14 cellular contexts compared by ENCODE assay signal in genomic region chr16:15770512-15770911, GRCh38.
DNase-seq lines count a peak whose midpoint lies in the region; ATAC-seq, FAIRE-seq and TF ChIP-seq lines count a peak whose summit lies in the region.
"Had no signal": no experiment of that assay in that cellular context is flagged by ENCODE, and none has a peak within 500 bp of the region (broad histone marks: within the 10 kb centered on the region; RNA-seq: fewer than 3 reads in every experiment).

No MANE protein-coding gene starts in this region.

- no peaks in the 10 kb centered on the region for H3K9me2 ChIP-seq in MM.1S (replicated peaks; ENCODE audit: insufficient read depth, low read length)

- no peak for ATAC-seq in HG03108 (IDR thresholded peaks at IDR 0.05; ENCODE audit: unreplicated experiment)

- H3K79me2 ChIP-seq in MM.1S (ENCODE audit: low read length): no peaks in the 10 kb centered on the region

- FAIRE-seq in GM19239 (lab: Jason Lieb, UNC): no peak

- H3K27me3 ChIP-seq in stomach smooth muscle (ENCODE audit: control insufficient read depth in 1 of 2, insufficient read depth in 2 of 2, low read length in 2 of 2) (no peaks in the 10 kb centered on the region), MM.1S (replicated peaks; ENCODE audit: insufficient read depth, low read length) (no peaks in the 10 kb centered on the region)

- H3K4me3 ChIP-seq in fibroblast of the aortic adventitia (ENCODE audit: low read depth, low read length) (peak overlapping the region; percentile 26), stomach smooth muscle (ENCODE audit: low read length in 2 of 2) (no peak overlapping the region), MM.1S (ENCODE audit: low read length) (no peak overlapping the region)
- H3K4me3 ChIP-seq: dorsolateral prefrontal cortex had no signal

- no peak overlapping the region for H3K4me2 ChIP-seq in MM.1S (ENCODE audit: low read depth, low read length)

- DNase-seq in EL (peak; percentile 54), amniotic epithelial cell (ENCODE audit: low read depth) (peak; percentile 62), fibroblast of the aortic adventitia (ENCODE audit: low read depth) (peak; percentile 93), GM19239 (ENCODE audit: insufficient read length, low spot score) (no peak), MM.1S (no peak), RWPE1 (ENCODE audit: low spot score) (no peak)
- DNase-seq: activated CD4-positive, alpha-beta memory T cell treated with anti-CD3 and anti-CD28 coated beads for 36 hours; CD8-positive, alpha-beta memory T cell; dorsolateral prefrontal cortex; foreskin melanocyte; Kasumi-1; NCI-H187 had no signal

- peaks cover 56% of the 10 kb centered on the region for H3K4me1 ChIP-seq in stomach smooth muscle (ENCODE audit: control insufficient read depth, insufficient read depth, low read length)
- H3K4me1 ChIP-seq in MM.1S (ENCODE audit: low read length): no peaks in the 10 kb centered on the region

- H3K36me3 ChIP-seq in stomach smooth muscle (ENCODE audit: control insufficient read depth in 2 of 2, insufficient read depth in 2 of 2, low read length in 2 of 2): peaks cover 47 to 54% of the 10 kb centered on the region in 2 donors
- no peaks in the 10 kb centered on the region for H3K36me3 ChIP-seq in MM.1S (replicated peaks; ENCODE audit: insufficient read depth, low read length)

- H3K9ac ChIP-seq in stomach smooth muscle (ENCODE audit: low read length in 2 of 2): no peak overlapping the region
- no peak overlapping the region for H3K9ac ChIP-seq in MM.1S (ENCODE audit: low read length)

- H3K27ac ChIP-seq in stomach smooth muscle (ENCODE audit: low read length) (peak overlapping the region; percentile 62), MM.1S (ENCODE audit: low read length) (no peak overlapping the region), RWPE1 (no peak overlapping the region)
- H3K27ac ChIP-seq: dorsolateral prefrontal cortex had no signal

- CTCF ChIA-PET in RWPE1 (lab: Yijun Ruan, JAX): interaction anchor here (0.5 to 1.8 kb wide), 3 partner anchors 14 to 51 kb away, joined by 3 to 15 read pairs (median 3); no protein-coding TSS in a partner anchor

- no peaks in the 10 kb centered on the region for H4K20me1 ChIP-seq in MM.1S (ENCODE audit: insufficient read depth, low read length)

- H3K9me3 ChIP-seq in stomach smooth muscle (ENCODE audit: control insufficient read depth in 2 of 2, low read length in 2 of 2): no peaks in the 10 kb centered on the region
- no peaks in the 10 kb centered on the region for H3K9me3 ChIP-seq in MM.1S (replicated peaks; ENCODE audit: insufficient read depth, low read length)

- H3F3A ChIP-seq in MM.1S (ENCODE audit: insufficient read depth, low read length): no peaks in the 10 kb centered on the region

- H2AFZ ChIP-seq in MM.1S (ENCODE audit: low read length): no peak overlapping the region

- POLR2A ChIA-PET in RWPE1 (lab: Yijun Ruan, JAX; ENCODE audit: low non-redundant PET): no interaction called here

- TF ChIP-seq CTCF in fibroblast of the aortic adventitia (IDR thresholded peaks at IDR 0.05; ENCODE audit: insufficient read depth, low read length): no peak
- no peak for TF ChIP-seq CTCF in MM.1S (IDR thresholded peaks at IDR 0.05; ENCODE audit: low read length)
- TF ChIP-seq CTCF in RWPE1 (conservative IDR thresholded peaks at IDR 0.05; ENCODE audit: low read depth): no peak

Comparison
In these comparisons a context has a peak if more than half of its experiments do, and no peak if none do; other contexts are left out.
1. DNase-seq: peak in EL (single experiment), amniotic epithelial cell (single experiment) and fibroblast of the aortic adventitia (single experiment); none in GM19239 (single experiment), MM.1S (single experiment) and RWPE1 (single experiment).